In genomic region chr2:71000780-71001591, GRCh38 we compare ENCODE assay signal across 9 cellular contexts. TPM values are rescaled to one million over a fixed set of nuclear protein-coding genes. Genes with fewer than 3 reads are reported as not detected.
DNase-seq lines count a peak whose midpoint lies in the region; ATAC-seq and TF ChIP-seq lines count a peak whose summit lies in the region.
"Had no signal": no experiment of that assay in that cellular context is flagged by ENCODE, and none has a peak within 500 bp of the region (broad histone marks: within the 10 kb centered on the region; RNA-seq: fewer than 3 reads in every experiment).

No MANE protein-coding gene starts in this region.

- POLR2A ChIA-PET in CD8-positive, alpha-beta memory T cell (lab: Charles Lee) = no interaction called here

- peak overlapping the region; percentile 6 to 87 (median 57) for H3K27ac Mint-ChIP-seq in CD8-positive, alpha-beta memory T cell
- peak overlapping the region; percentile 80 for H3K27ac Mint-ChIP-seq in activated CD8-positive, alpha-beta memory T cell treated with anti-CD3 and anti-CD28 coated beads, Interleukin-2, amount 10 ng/mL, durations not matched to agents 7 days and 5 days
- H3K27ac Mint-ChIP-seq in naive B cell = peak overlapping the region in 4 of 6 donors; percentile 44 to 68 (median 49)
- peak overlapping the region; percentile 89 for H3K27ac Mint-ChIP-seq in stimulated activated effector memory CD8-positive, alpha-beta T cell treated with anti-CD3 and anti-CD28 coated beads, Interleukin-12 subunit alpha, Interleukin-12 subunit beta, amount 100 ng/mL, for 72 hours

- TF ChIP-seq CTCF in epithelial cell of proximal tubule (conservative IDR thresholded peaks at IDR 0.05; ENCODE audit: low read depth, low read length) = peak; percentile 86

- H3K9me3 Mint-ChIP-seq in CD8-positive, alpha-beta memory T cell = no peaks in the 10 kb centered on the region
- no peaks in the 10 kb centered on the region for H3K9me3 Mint-ChIP-seq in activated CD8-positive, alpha-beta memory T cell treated with anti-CD3 and anti-CD28 coated beads, Interleukin-2, amount 10 ng/mL, durations not matched to agents 7 days and 5 days (ENCODE audit: low read depth)
- H3K9me3 Mint-ChIP-seq in naive B cell = no peaks in the 10 kb centered on the region
- no peaks in the 10 kb centered on the region for H3K9me3 Mint-ChIP-seq in stimulated activated effector memory CD8-positive, alpha-beta T cell treated with anti-CD3 and anti-CD28 coated beads, Interleukin-12 subunit alpha, Interleukin-12 subunit beta, amount 100 ng/mL, for 72 hours

- no peak overlapping the region for H3K27ac ChIP-seq in CD8-positive, alpha-beta memory T cell (ENCODE audit: low read depth, low read length)
- H3K27ac ChIP-seq: epithelial cell of prostate had no signal

- no peaks in the 10 kb centered on the region for H3K9me3 ChIP-seq in CD8-positive, alpha-beta memory T cell (ENCODE audit: low read length)

- peak overlapping the region; percentile 43 to 79 (median 61) for H3K4me3 Mint-ChIP-seq in CD8-positive, alpha-beta memory T cell
- H3K4me3 Mint-ChIP-seq in activated CD8-positive, alpha-beta memory T cell treated with anti-CD3 and anti-CD28 coated beads, Interleukin-2, amount 10 ng/mL, durations not matched to agents 7 days and 5 days = peak overlapping the region; percentile 66
- H3K4me3 Mint-ChIP-seq in naive B cell = peak overlapping the region; percentile 55 to 78 (median 73)
- H3K4me3 Mint-ChIP-seq in stimulated activated effector memory CD8-positive, alpha-beta T cell treated with anti-CD3 and anti-CD28 coated beads, Interleukin-12 subunit alpha, Interleukin-12 subunit beta, amount 100 ng/mL, for 72 hours = peak overlapping the region; percentile 67

- CTCF ChIA-PET in CD8-positive, alpha-beta memory T cell (lab: Charles Lee) = interaction anchor here (0.8 to 5.3 kb wide), 13 partner anchors 10 to 332 kb away, joined by 3 to 46 read pairs (median 4); partner anchors contain the start of genes ANKRD53 and NAGK
- CTCF ChIA-PET in activated CD8-positive, alpha-beta memory T cell treated with anti-CD3 and anti-CD28 coated beads, Interleukin-2, amount 10 ng/mL, durations not matched to agents 7 days and 5 days (lab: Charles Lee) = interaction anchor here (0.6 to 4.8 kb wide), 16 partner anchors 9 to 323 kb away, joined by 3 to 72 read pairs (median 4); partner anchors contain the start of genes MCEE and NAGK

- DNase-seq in CD8-positive, alpha-beta memory T cell = peak; percentile 70 to 88 (median 74)
- peak; percentile 55 for DNase-seq in NK-92 treated with Interleukin-12 subunit alpha and Interleukin-12 subunit beta, amount 100 ng/mL, for 24 hours (lab: John Stamatoyannopoulos, UW)
- peak; percentile 88 for DNase-seq in activated CD8-positive, alpha-beta memory T cell treated with anti-CD3 and anti-CD28 coated beads, Interleukin-2, amount 10 ng/mL, durations not matched to agents 7 days and 5 days
- DNase-seq in epithelial cell of proximal tubule (ENCODE audit: low read depth) = no peak
- DNase-seq in naive B cell = peak; percentile 73
- DNase-seq in stimulated activated effector memory CD8-positive, alpha-beta T cell treated with anti-CD3 and anti-CD28 coated beads, Interleukin-12 subunit alpha, Interleukin-12 subunit beta, amount 100 ng/mL, for 72 hours (ENCODE audit: low spot score in 2 of 2) = peak; percentile 77 to 91

- no peaks in the 10 kb centered on the region for H3K36me3 ChIP-seq in CD8-positive, alpha-beta memory T cell (ENCODE audit: insufficient read depth, low read length)

- H3K4me1 Mint-ChIP-seq in CD8-positive, alpha-beta memory T cell = peaks cover 10 to 12% (median 12%) of the 10 kb centered on the region in 3 donors
- H3K4me1 Mint-ChIP-seq in activated CD8-positive, alpha-beta memory T cell treated with anti-CD3 and anti-CD28 coated beads, Interleukin-2, amount 10 ng/mL, durations not matched to agents 7 days and 5 days = peaks cover 27% of the 10 kb centered on the region
- H3K4me1 Mint-ChIP-seq in naive B cell = peaks cover 1 to 20% (median 11%) of the 10 kb centered on the region in 3 donors
- H3K4me1 Mint-ChIP-seq in stimulated activated effector memory CD8-positive, alpha-beta T cell treated with anti-CD3 and anti-CD28 coated beads, Interleukin-12 subunit alpha, Interleukin-12 subunit beta, amount 100 ng/mL, for 72 hours = peaks cover 14% of the 10 kb centered on the region

- no peaks in the 10 kb centered on the region for H3K27me3 ChIP-seq in CD8-positive, alpha-beta memory T cell (ENCODE audit: insufficient read depth, low read length, poor library complexity, severe bottlenecking)

- H3K4me3 ChIP-seq in CD8-positive, alpha-beta memory T cell (ENCODE audit: low read length) = peak overlapping the region; percentile 62
- peak overlapping the region; percentile 52 for H3K4me3 ChIP-seq in epithelial cell of proximal tubule (ENCODE audit: low read depth, low read length)

- peaks cover 8% of the 10 kb centered on the region for H3K4me1 ChIP-seq in CD8-positive, alpha-beta memory T cell (ENCODE audit: insufficient read depth, low read length)

- peaks cover 6 to 9% of the 10 kb centered on the region in 2 donors for H3K27me3 Mint-ChIP-seq in CD8-positive, alpha-beta memory T cell
- H3K27me3 Mint-ChIP-seq in activated CD8-positive, alpha-beta memory T cell treated with anti-CD3 and anti-CD28 coated beads, Interleukin-2, amount 10 ng/mL, durations not matched to agents 7 days and 5 days = no peaks in the 10 kb centered on the region
- H3K27me3 Mint-ChIP-seq in naive B cell = peaks cover 4 to 28% (median 27%) of the 10 kb centered on the region in 3 donors

- peak; percentile 84 for ATAC-seq in GM19397 (IDR thresholded peaks at IDR 0.05; ENCODE audit: unreplicated experiment)
- ATAC-seq in HG03521 (IDR thresholded peaks at IDR 0.05; ENCODE audit: unreplicated experiment) = peak; percentile 78
- peak; percentile 95 for ATAC-seq in activated CD8-positive, alpha-beta memory T cell treated with anti-CD3 and anti-CD28 coated beads, Interleukin-2, amount 10 ng/mL, durations not matched to agents 7 days and 5 days
- peak; percentile 96 to 97 for ATAC-seq in naive B cell (ENCODE audit: low read depth in 2 of 2)
- ATAC-seq in stimulated activated effector memory CD8-positive, alpha-beta T cell treated with anti-CD3 and anti-CD28 coated beads, Interleukin-12 subunit alpha, Interleukin-12 subunit beta, amount 100 ng/mL, for 72 hours = peak; percentile 91

- no peaks in the 10 kb centered on the region for H3K36me3 Mint-ChIP-seq in CD8-positive, alpha-beta memory T cell
- H3K36me3 Mint-ChIP-seq in activated CD8-positive, alpha-beta memory T cell treated with anti-CD3 and anti-CD28 coated beads, Interleukin-2, amount 10 ng/mL, durations not matched to agents 7 days and 5 days = no peaks in the 10 kb centered on the region
- no peaks in the 10 kb centered on the region for H3K36me3 Mint-ChIP-seq in naive B cell
- H3K36me3 Mint-ChIP-seq in stimulated activated effector memory CD8-positive, alpha-beta T cell treated with anti-CD3 and anti-CD28 coated beads, Interleukin-12 subunit alpha, Interleukin-12 subunit beta, amount 100 ng/mL, for 72 hours = no peaks in the 10 kb centered on the region

RNA-seq across cellular contexts. Expression of gene TEX261, which starts 6.3 kb away (rescaled TPM):
- total RNA-seq in CD8-positive, alpha-beta memory T cell = 10 to 100 TPM; 95.4 to 96.1 TPM
- polyA plus RNA-seq in CD8-positive, alpha-beta memory T cell = 35.7 TPM
- total RNA-seq in activated CD8-positive, alpha-beta memory T cell treated with anti-CD3 and anti-CD28 coated beads, Interleukin-2, amount 10 ng/mL, durations not matched to agents 7 days and 5 days = 10 to 100 TPM; 39.2 to 58.1 TPM
- total RNA-seq in epithelial cell of proximal tubule = 12.3 and 39.6 TPM in 2 replicates
- polyA plus RNA-seq in naive B cell (ENCODE audit: low read depth in 6 of 6) = 10 to 100 TPM; 22.5 to 39.2 (median 31.4) TPM

RNA-seq across cellular contexts. Expression of gene ANKRD53, which starts 22.6 kb away (rescaled TPM):
- under 1 TPM in 1 of 2 experiments, not detected in 1; 0.35 TPM for total RNA-seq in CD8-positive, alpha-beta memory T cell
- 0.16 TPM for polyA plus RNA-seq in CD8-positive, alpha-beta memory T cell
- not detected for total RNA-seq in activated CD8-positive, alpha-beta memory T cell treated with anti-CD3 and anti-CD28 coated beads, Interleukin-2, amount 10 ng/mL, durations not matched to agents 7 days and 5 days
- total RNA-seq in epithelial cell of proximal tubule = 0.58 and 0.75 TPM in 2 replicates
- not detected for polyA plus RNA-seq in naive B cell (ENCODE audit: low read depth in 6 of 6)
